In genomic region chr9:122263699-122264349, GRCh38 we compare ENCODE assay signal across 8 cellular contexts. TPM values are rescaled to one million over a fixed set of nuclear protein-coding genes. Genes with fewer than 3 reads are reported as not detected.
DNase-seq lines count a peak whose midpoint lies in the region; ATAC-seq and TF ChIP-seq lines count a peak whose summit lies in the region.

No MANE protein-coding gene starts in this region.

- DNase-seq in AG09309 (ENCODE audit: low read depth): no peak
- DNase-seq in body of pancreas: peak in 2 of 4 donors; percentile 13 to 46
- no peak for DNase-seq in right lobe of liver
- no peak for DNase-seq in upper lobe of left lung
- no peak for DNase-seq in NCI-H1092 treated with DMSO at 0.1 percent for 48 hours (lab: John Stamatoyannopoulos, UW)

- H3K4me1 ChIP-seq in HUES6 (ENCODE audit: control insufficient read depth, insufficient read depth, low read length) (peaks cover 11% of the 10 kb centered on the region), body of pancreas (peaks cover 38% of the 10 kb centered on the region), right lobe of liver (peaks cover 0 to 32% (median 9%) of the 10 kb centered on the region in 4 donors), upper lobe of left lung (peaks cover 31 to 47% (median 36%) of the 10 kb centered on the region in 4 donors)

- H3K4me3 ChIP-seq in AG09309 (ENCODE audit: control insufficient read depth, low read depth, low read length) (peak overlapping the region; percentile 91), HUES6 (ENCODE audit: low read depth, low read length) (peak overlapping the region; percentile 89), body of pancreas (peak overlapping the region; percentile 49 to 77), right lobe of liver (peak overlapping the region; percentile 42 to 84 (median 74)), upper lobe of left lung (peak overlapping the region; percentile 66 to 83 (median 76))

- peak overlapping the region; percentile 93 for H3K9ac ChIP-seq in HUES6 (ENCODE audit: low read length)

- 11% methylated on average over 13 of the region's 13 CpGs for WGBS in body of pancreas, 2 donors
- 8% methylated on average over 13 of the region's 13 CpGs for WGBS in right lobe of liver (ENCODE audit: insufficient coverage, low coverage, low lambda C conversion rate, missing lambda C conversion rate)
- WGBS in upper lobe of left lung, 2 donors: 10% methylated on average over 13 of the region's 13 CpGs

- intact Hi-C loops in body of pancreas (cut with DNase I): no loop called here
- intact Hi-C loops in right lobe of liver (cut with DNase I): loop anchor here in 1 of 2 donors (10.0 kb wide), 1 partner anchor 81 kb away; no protein-coding TSS in a partner anchor

- peaks cover 27% of the 10 kb centered on the region for H3K36me3 ChIP-seq in HUES6 (ENCODE audit: control insufficient read depth, insufficient read depth, low read length)
- peaks cover 0 to 4% of the 10 kb centered on the region in 2 donors for H3K36me3 ChIP-seq in body of pancreas (replicated peaks in 1 of 2; ENCODE audit: insufficient read depth in 1 of 2, low read depth in 2 of 2)
- H3K36me3 ChIP-seq in right lobe of liver: peaks cover 0 to 18% (median 11%) of the 10 kb centered on the region in 4 donors
- peaks cover 9 to 25% (median 18%) of the 10 kb centered on the region in 4 donors for H3K36me3 ChIP-seq in upper lobe of left lung

- H3K9me3 ChIP-seq in HUES6 (ENCODE audit: control insufficient read depth, insufficient read depth, low read depth, low read length) (no peaks in the 10 kb centered on the region), body of pancreas (no peaks in the 10 kb centered on the region), right lobe of liver (no peaks in the 10 kb centered on the region), upper lobe of left lung (no peaks in the 10 kb centered on the region)

- TF ChIP-seq CTCF in AG09309 (IDR thresholded peaks at IDR 0.05; ENCODE audit: control insufficient read depth, insufficient read depth, low read depth, low read length, missing control alignments) (no peak), body of pancreas (IDR thresholded peaks at IDR 0.05) (no peak), right lobe of liver (IDR thresholded peaks at IDR 0.05) (no peak), upper lobe of left lung (IDR thresholded peaks at IDR 0.05) (no peak)

- H3K27ac ChIP-seq in HUES6 (ENCODE audit: low read depth, low read length) (peak overlapping the region; percentile 67; the same call in 1 of the 2 replicates), body of pancreas (peak overlapping the region; percentile 80 to 98 (median 88)), right lobe of liver (peak overlapping the region; percentile 88 to 95 (median 92)), upper lobe of left lung (peak overlapping the region; percentile 91 to 97 (median 96))

- H3K27me3 ChIP-seq in HUES6 (ENCODE audit: control insufficient read depth, insufficient read depth, low read length): no peaks in the 10 kb centered on the region
- no peaks in the 10 kb centered on the region for H3K27me3 ChIP-seq in body of pancreas
- H3K27me3 ChIP-seq in right lobe of liver: no peaks in the 10 kb centered on the region
- H3K27me3 ChIP-seq in upper lobe of left lung: no peaks in the 10 kb centered on the region

- TF ChIP-seq POLR2A in body of pancreas (IDR thresholded peaks at IDR 0.05) (no peak), right lobe of liver (IDR thresholded peaks at IDR 0.05) (no peak), upper lobe of left lung (IDR thresholded peaks at IDR 0.05) (no peak)

- TF ChIP-seq EP300 in upper lobe of left lung (IDR thresholded peaks at IDR 0.05): no peak

- ATAC-seq in body of pancreas (peak; percentile 20), right lobe of liver (peak in 2 of 4 donors; percentile 5 to 10), upper lobe of left lung (ENCODE audit: low FRiP score in 2 of 2) (no peak), HG02642 (IDR thresholded peaks at IDR 0.05; ENCODE audit: poor library complexity, unreplicated experiment) (no peak), GM18498 (IDR thresholded peaks at IDR 0.05; ENCODE audit: unreplicated experiment) (no peak)

RNA-seq across cellular contexts. Expression of gene RBM18, which starts 0.8 kb away (rescaled TPM):
- total RNA-seq in body of pancreas (1 to 10 TPM; 4.6 to 5.4 TPM), right lobe of liver (1 to 10 TPM; 3.4 to 9.3 (median 8.7) TPM), upper lobe of left lung (10 to 100 TPM in 3 of 6 donors, 1 to 10 TPM in 3; 3.0 to 19.9 (median 11.8) TPM)

RNA-seq across cellular contexts. Expression of gene MRRF, which starts 0.9 kb away (rescaled TPM):
- total RNA-seq in body of pancreas (10 to 100 TPM; 11.9 to 13.5 TPM), right lobe of liver (10 to 100 TPM; 17.4 to 34.0 (median 22.6) TPM), upper lobe of left lung (10 to 100 TPM; 21.4 to 54.5 (median 29.7) TPM)

RNA-seq across cellular contexts. Expression of gene LHX6, which starts 35.1 kb away (rescaled TPM):
- total RNA-seq in body of pancreas (1 to 10 TPM in 1 of 2 donors, not detected in 1; 2.9 TPM), right lobe of liver (under 1 TPM; 0.20 to 0.51 (median 0.32) TPM), upper lobe of left lung (10 to 100 TPM in 1 of 6 donors, 1 to 10 TPM in 5; 1.0 to 11.3 (median 2.9) TPM)
